18 cellular contexts compared by ENCODE assay signal in the genomic region with DNA sequence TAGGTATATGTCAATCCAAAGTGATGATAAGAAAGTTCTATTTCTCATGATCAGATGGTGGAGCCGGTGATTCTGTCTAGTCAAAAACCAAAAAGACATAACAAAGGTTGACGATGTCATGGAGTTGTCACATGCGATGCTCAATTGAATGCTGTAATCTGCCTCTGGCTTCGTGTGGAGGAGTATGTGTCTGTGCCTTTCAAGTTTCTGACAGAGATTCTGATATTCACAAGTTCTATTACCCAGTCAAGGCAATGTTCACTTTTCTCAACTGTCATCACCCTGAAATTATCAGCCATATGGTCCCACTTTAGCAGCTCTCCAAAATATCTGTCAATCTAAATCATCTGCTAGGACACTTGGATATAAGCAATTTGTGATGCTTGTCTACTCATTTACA.
"Had no signal": no experiment of that assay in that cellular context is flagged by ENCODE, and none has a peak within 500 bp of the region (broad histone marks: within the 10 kb centered on the region; RNA-seq: fewer than 3 reads in every experiment).

No MANE protein-coding gene starts in this region.

- H3K36me3 Mint-ChIP-seq: memory B cell, neural progenitor cell had no signal

- ATAC-seq: left lobe of liver; natural killer cell; sciatic nerve; stimulated activated naive CD8-positive, alpha-beta T cell treated with anti-CD3 and anti-CD28 coated beads, Interleukin-15, amount 100 ng/mL, for 72 hours; upper lobe of right lung had no signal

- DNase-seq: dorsolateral prefrontal cortex; effector CD4-positive, alpha-beta T cell; kidney; natural killer cell; stimulated activated CD4-positive, alpha-beta T cell treated with anti-CD3 and anti-CD28 coated beads, Interleukin-12 subunit alpha, Interleukin-12 subunit beta, amount 100 ng/mL, for 4 hours; stimulated activated CD4-positive, alpha-beta T cell treated with anti-CD3 and anti-CD28 coated beads, Interleukin-1b, Interleukin-23, amount 100 ng/mL, for 48 hours; stimulated activated CD4-positive, alpha-beta T cell treated with anti-CD3 and anti-CD28 coated beads, Interleukin-4, amount 100 ng/mL, for 1 hour; stimulated activated CD8-positive, alpha-beta memory T cell treated with anti-CD3 and anti-CD28 coated beads, Interleukin-4, amount 100 ng/mL, for 48 hours; stimulated activated naive CD4-positive, alpha-beta T cell; stimulated activated naive CD8-positive, alpha-beta T cell treated with anti-CD3 and anti-CD28 coated beads, Interleukin-15, amount 100 ng/mL, for 72 hours; transverse colon; upper lobe of right lung; uterus had no signal

- H3K4me1 Mint-ChIP-seq: memory B cell; natural killer cell; neural progenitor cell; stimulated activated naive CD8-positive, alpha-beta T cell treated with anti-CD3 and anti-CD28 coated beads, Interleukin-15, amount 100 ng/mL, for 72 hours had no signal

- H3K27me3 Mint-ChIP-seq: memory B cell; progenitor cell of endocrine pancreas; stimulated activated naive CD8-positive, alpha-beta T cell treated with anti-CD3 and anti-CD28 coated beads, Interleukin-15, amount 100 ng/mL, for 72 hours had no signal

- H3K27ac Mint-ChIP-seq: memory B cell; natural killer cell; neural progenitor cell; progenitor cell of endocrine pancreas; stimulated activated naive CD8-positive, alpha-beta T cell treated with anti-CD3 and anti-CD28 coated beads, Interleukin-15, amount 100 ng/mL, for 72 hours had no signal

- H3K4me3 Mint-ChIP-seq: memory B cell; natural killer cell; neural progenitor cell; stimulated activated naive CD8-positive, alpha-beta T cell treated with anti-CD3 and anti-CD28 coated beads, Interleukin-15, amount 100 ng/mL, for 72 hours had no signal
